Comparison of ENCODE assay signal across 2 cellular contexts in the genomic region with DNA sequence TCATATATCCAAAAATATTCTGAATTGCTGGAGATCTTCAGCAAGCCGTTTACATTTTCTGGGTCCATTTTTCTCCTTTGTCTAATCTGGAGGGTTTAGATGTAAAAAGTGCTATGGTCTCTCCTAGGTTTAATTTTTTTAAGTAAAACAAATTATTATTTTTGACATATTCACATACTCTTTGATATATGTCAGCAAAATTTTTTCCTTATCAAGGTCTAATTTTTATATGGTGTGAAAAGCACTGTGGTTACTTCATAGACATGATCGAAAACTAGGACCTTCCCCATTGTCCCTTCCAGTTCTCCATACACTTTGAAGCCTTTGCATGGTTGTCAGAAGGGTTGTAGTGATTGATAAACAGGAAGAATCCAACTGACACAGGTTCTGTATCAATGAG.
TF ChIP-seq lines count a peak whose summit lies in the region.

No MANE protein-coding gene starts in this region.

TF ChIP-seq in SK-N-SH, 30 proteins besides CTCF, POLR2A, EP300 and RAD21 (continued from another document):
- TF ChIP-seq, protein P1, sequence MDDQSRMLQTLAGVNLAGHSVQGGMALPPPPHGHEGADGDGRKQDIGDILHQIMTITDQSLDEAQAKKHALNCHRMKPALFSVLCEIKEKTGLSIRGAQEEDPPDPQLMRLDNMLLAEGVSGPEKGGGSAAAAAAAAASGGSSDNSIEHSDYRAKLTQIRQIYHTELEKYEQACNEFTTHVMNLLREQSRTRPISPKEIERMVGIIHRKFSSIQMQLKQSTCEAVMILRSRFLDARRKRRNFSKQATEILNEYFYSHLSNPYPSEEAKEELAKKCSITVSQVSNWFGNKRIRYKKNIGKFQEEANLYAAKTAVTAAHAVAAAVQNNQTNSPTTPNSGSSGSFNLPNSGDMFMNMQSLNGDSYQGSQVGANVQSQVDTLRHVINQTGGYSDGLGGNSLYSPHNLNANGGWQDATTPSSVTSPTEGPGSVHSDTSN (IDR thresholded peaks at IDR 0.05): no peak
- TF ChIP-seq FOXJ3 (CRISPR knock-in tag; IDR thresholded peaks at IDR 0.05) (no peak), GABPA (IDR thresholded peaks at IDR 0.05; ENCODE audit: low read depth) (no peak), TAF1 (IDR thresholded peaks at IDR 0.05; ENCODE audit: borderline replicate concordance, low read depth, low read length) (no peak), YY1 (IDR thresholded peaks at IDR 0.05; ENCODE audit: low read depth) (no peak), EZH2phosphoT487 (IDR thresholded peaks at IDR 0.05; ENCODE audit: borderline replicate concordance, low read depth) (no peak), MXI1 (IDR thresholded peaks at IDR 0.05; ENCODE audit: low read depth, low read length) (no peak), FOXM1 (IDR thresholded peaks at IDR 0.05; ENCODE audit: low read depth) (no peak), NFIC (IDR thresholded peaks at IDR 0.05; ENCODE audit: borderline replicate concordance) (no peak), NRF1 (IDR thresholded peaks at IDR 0.05; ENCODE audit: low read depth, low read length) (no peak), MEF2A (IDR thresholded peaks at IDR 0.05; ENCODE audit: borderline replicate concordance, low read depth) (no peak)
- TF ChIP-seq, protein P2, sequence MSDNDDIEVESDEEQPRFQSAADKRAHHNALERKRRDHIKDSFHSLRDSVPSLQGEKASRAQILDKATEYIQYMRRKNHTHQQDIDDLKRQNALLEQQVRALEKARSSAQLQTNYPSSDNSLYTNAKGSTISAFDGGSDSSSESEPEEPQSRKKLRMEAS (IDR thresholded peaks at IDR 0.05; ENCODE audit: low read depth): no peak
- TF ChIP-seq, protein P3, sequence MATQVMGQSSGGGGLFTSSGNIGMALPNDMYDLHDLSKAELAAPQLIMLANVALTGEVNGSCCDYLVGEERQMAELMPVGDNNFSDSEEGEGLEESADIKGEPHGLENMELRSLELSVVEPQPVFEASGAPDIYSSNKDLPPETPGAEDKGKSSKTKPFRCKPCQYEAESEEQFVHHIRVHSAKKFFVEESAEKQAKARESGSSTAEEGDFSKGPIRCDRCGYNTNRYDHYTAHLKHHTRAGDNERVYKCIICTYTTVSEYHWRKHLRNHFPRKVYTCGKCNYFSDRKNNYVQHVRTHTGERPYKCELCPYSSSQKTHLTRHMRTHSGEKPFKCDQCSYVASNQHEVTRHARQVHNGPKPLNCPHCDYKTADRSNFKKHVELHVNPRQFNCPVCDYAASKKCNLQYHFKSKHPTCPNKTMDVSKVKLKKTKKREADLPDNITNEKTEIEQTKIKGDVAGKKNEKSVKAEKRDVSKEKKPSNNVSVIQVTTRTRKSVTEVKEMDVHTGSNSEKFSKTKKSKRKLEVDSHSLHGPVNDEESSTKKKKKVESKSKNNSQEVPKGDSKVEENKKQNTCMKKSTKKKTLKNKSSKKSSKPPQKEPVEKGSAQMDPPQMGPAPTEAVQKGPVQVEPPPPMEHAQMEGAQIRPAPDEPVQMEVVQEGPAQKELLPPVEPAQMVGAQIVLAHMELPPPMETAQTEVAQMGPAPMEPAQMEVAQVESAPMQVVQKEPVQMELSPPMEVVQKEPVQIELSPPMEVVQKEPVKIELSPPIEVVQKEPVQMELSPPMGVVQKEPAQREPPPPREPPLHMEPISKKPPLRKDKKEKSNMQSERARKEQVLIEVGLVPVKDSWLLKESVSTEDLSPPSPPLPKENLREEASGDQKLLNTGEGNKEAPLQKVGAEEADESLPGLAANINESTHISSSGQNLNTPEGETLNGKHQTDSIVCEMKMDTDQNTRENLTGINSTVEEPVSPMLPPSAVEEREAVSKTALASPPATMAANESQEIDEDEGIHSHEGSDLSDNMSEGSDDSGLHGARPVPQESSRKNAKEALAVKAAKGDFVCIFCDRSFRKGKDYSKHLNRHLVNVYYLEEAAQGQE (IDR thresholded peaks at IDR 0.05; ENCODE audit: low read depth, low read length): no peak
- TF ChIP-seq, protein P4, sequence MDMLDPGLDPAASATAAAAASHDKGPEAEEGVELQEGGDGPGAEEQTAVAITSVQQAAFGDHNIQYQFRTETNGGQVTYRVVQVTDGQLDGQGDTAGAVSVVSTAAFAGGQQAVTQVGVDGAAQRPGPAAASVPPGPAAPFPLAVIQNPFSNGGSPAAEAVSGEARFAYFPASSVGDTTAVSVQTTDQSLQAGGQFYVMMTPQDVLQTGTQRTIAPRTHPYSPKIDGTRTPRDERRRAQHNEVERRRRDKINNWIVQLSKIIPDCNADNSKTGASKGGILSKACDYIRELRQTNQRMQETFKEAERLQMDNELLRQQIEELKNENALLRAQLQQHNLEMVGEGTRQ (IDR thresholded peaks at IDR 0.05; ENCODE audit: borderline replicate concordance, low read depth, low read length): no peak

TF ChIP-seq in SK-N-SH treated with all-trans-retinoic acid at 6 μM for 48 hours, 23 proteins besides CTCF, POLR2A, EP300 and RAD21 (continued from another document):
- TF ChIP-seq, protein P5, sequence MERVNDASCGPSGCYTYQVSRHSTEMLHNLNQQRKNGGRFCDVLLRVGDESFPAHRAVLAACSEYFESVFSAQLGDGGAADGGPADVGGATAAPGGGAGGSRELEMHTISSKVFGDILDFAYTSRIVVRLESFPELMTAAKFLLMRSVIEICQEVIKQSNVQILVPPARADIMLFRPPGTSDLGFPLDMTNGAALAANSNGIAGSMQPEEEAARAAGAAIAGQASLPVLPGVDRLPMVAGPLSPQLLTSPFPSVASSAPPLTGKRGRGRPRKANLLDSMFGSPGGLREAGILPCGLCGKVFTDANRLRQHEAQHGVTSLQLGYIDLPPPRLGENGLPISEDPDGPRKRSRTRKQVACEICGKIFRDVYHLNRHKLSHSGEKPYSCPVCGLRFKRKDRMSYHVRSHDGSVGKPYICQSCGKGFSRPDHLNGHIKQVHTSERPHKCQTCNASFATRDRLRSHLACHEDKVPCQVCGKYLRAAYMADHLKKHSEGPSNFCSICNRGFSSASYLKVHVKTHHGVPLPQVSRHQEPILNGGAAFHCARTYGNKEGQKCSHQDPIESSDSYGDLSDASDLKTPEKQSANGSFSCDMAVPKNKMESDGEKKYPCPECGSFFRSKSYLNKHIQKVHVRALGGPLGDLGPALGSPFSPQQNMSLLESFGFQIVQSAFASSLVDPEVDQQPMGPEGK (CRISPR knock-in tag; IDR thresholded peaks at IDR 0.05; ENCODE audit: borderline replicate concordance): no peak
- no peak for TF ChIP-seq TOX (CRISPR knock-in tag; IDR thresholded peaks at IDR 0.05; ENCODE audit: borderline replicate concordance)
- TF ChIP-seq OSR1 (CRISPR knock-in tag; IDR thresholded peaks at IDR 0.05): no peak
- no peak for TF ChIP-seq CSDC2 (CRISPR knock-in tag; IDR thresholded peaks at IDR 0.05)
- TF ChIP-seq, protein P6, sequence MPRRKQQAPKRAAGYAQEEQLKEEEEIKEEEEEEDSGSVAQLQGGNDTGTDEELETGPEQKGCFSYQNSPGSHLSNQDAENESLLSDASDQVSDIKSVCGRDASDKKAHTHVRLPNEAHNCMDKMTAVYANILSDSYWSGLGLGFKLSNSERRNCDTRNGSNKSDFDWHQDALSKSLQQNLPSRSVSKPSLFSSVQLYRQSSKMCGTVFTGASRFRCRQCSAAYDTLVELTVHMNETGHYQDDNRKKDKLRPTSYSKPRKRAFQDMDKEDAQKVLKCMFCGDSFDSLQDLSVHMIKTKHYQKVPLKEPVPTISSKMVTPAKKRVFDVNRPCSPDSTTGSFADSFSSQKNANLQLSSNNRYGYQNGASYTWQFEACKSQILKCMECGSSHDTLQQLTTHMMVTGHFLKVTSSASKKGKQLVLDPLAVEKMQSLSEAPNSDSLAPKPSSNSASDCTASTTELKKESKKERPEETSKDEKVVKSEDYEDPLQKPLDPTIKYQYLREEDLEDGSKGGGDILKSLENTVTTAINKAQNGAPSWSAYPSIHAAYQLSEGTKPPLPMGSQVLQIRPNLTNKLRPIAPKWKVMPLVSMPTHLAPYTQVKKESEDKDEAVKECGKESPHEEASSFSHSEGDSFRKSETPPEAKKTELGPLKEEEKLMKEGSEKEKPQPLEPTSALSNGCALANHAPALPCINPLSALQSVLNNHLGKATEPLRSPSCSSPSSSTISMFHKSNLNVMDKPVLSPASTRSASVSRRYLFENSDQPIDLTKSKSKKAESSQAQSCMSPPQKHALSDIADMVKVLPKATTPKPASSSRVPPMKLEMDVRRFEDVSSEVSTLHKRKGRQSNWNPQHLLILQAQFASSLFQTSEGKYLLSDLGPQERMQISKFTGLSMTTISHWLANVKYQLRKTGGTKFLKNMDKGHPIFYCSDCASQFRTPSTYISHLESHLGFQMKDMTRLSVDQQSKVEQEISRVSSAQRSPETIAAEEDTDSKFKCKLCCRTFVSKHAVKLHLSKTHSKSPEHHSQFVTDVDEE (CRISPR knock-in tag; IDR thresholded peaks at IDR 0.05): no peak
- no peak for TF ChIP-seq ISL1 (CRISPR knock-in tag; IDR thresholded peaks at IDR 0.05)
- TF ChIP-seq GLIS3 (CRISPR knock-in tag; IDR thresholded peaks at IDR 0.05): no peak
- no peak for TF ChIP-seq RARB (CRISPR knock-in tag; IDR thresholded peaks at IDR 0.05)
- no peak for TF ChIP-seq SNAI2 (CRISPR knock-in tag; IDR thresholded peaks at IDR 0.05)
- no peak for TF ChIP-seq TCF4 (CRISPR knock-in tag; IDR thresholded peaks at IDR 0.05; ENCODE audit: borderline replicate concordance)
- no peak for TF ChIP-seq ZNF8 (CRISPR knock-in tag; IDR thresholded peaks at IDR 0.05)
- no peak for TF ChIP-seq ZFP30 (CRISPR knock-in tag; IDR thresholded peaks at IDR 0.05)
- TF ChIP-seq ZC3H10 (CRISPR knock-in tag; IDR thresholded peaks at IDR 0.05): no peak
